In the genomic region with DNA sequence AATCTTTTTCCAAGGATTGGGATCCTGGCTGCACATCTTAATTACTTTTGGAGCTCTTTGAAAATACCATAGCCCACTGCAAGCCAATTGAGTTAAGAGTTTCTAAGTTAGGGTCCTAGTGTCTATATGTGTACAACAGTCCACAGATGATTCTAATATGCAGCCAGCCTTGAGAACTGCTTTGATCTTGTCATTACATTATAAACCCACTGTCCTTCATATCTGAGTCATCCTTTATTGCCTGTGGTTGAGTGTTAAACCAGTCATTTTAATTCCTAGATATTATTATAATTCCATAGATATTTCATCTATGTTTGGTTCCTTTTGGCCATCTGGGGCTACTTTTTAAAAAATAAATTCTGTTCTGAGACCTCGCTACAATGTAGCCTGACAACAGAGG, we compare ENCODE assay signal across 17 cellular contexts.
"Had no signal": no experiment of that assay in that cellular context is flagged by ENCODE, and none has a peak within 500 bp of the region (broad histone marks: within the 10 kb centered on the region; RNA-seq: fewer than 3 reads in every experiment).

No MANE protein-coding gene starts in this region.

- DNase-seq: activated CD4-positive, CD25-positive, alpha-beta regulatory T cell treated with anti-CD3 and anti-CD28 coated beads, Interleukin-2, amount 50 U/mL, for 72 hours; activated naive CD8-positive, alpha-beta T cell treated with anti-CD3 and anti-CD28 coated beads for 36 hours; brain microvascular endothelial cell; cerebellar nuclear complex; effector CD8-positive, alpha-beta T cell; foreskin melanocyte; heart left ventricle; naive B cell; right lobe of liver; spleen; stimulated activated naive CD8-positive, alpha-beta T cell treated with anti-CD3 and anti-CD28 coated beads, Interleukin-15, amount 100 ng/mL, for 72 hours; T-cell; T1000; upper lobe of right lung had no signal

- H3K27me3 ChIP-seq: brain microvascular endothelial cell, heart left ventricle, right lobe of liver, spleen, upper lobe of right lung had no signal

- H3K4me3 ChIP-seq: heart left ventricle, lung, prostate gland, right lobe of liver, upper lobe of right lung had no signal

- H3K27ac ChIP-seq: heart left ventricle, right lobe of liver, upper lobe of right lung had no signal

- H3K27me3 Mint-ChIP-seq: activated naive CD8-positive, alpha-beta T cell treated with anti-CD3 and anti-CD28 coated beads for 36 hours; naive B cell; stimulated activated naive CD8-positive, alpha-beta T cell treated with anti-CD3 and anti-CD28 coated beads, Interleukin-15, amount 100 ng/mL, for 72 hours; T-cell had no signal

- H3K4me3 Mint-ChIP-seq: activated naive CD8-positive, alpha-beta T cell treated with anti-CD3 and anti-CD28 coated beads for 36 hours; activated T-helper 1 cell treated with anti-CD3 and anti-CD28 coated beads, Interleukin-12 subunit alpha, Interleukin-12 subunit beta, Interleukin-2, Interleukin-4 antibody, amounts not matched to agents 30 ng/mL and 10 ng/mL and 1 ng/mL, durations not matched to agents 14 hours and 24 hours and 36 hours; naive B cell; stimulated activated naive CD8-positive, alpha-beta T cell treated with anti-CD3 and anti-CD28 coated beads, Interleukin-15, amount 100 ng/mL, for 72 hours; T-cell had no signal

- H3K27ac Mint-ChIP-seq: activated naive CD8-positive, alpha-beta T cell treated with anti-CD3 and anti-CD28 coated beads for 36 hours; activated T-helper 1 cell treated with anti-CD3 and anti-CD28 coated beads, Interleukin-12 subunit alpha, Interleukin-12 subunit beta, Interleukin-2, Interleukin-4 antibody, amounts not matched to agents 30 ng/mL and 10 ng/mL and 1 ng/mL, durations not matched to agents 14 hours and 24 hours and 36 hours; naive B cell; stimulated activated naive CD8-positive, alpha-beta T cell treated with anti-CD3 and anti-CD28 coated beads, Interleukin-15, amount 100 ng/mL, for 72 hours; T-cell had no signal

- H3K9me3 ChIP-seq: heart left ventricle, prostate gland, right lobe of liver, spleen, upper lobe of right lung had no signal

- H3K9me3 Mint-ChIP-seq: activated naive CD8-positive, alpha-beta T cell treated with anti-CD3 and anti-CD28 coated beads for 36 hours; activated T-helper 1 cell treated with anti-CD3 and anti-CD28 coated beads, Interleukin-12 subunit alpha, Interleukin-12 subunit beta, Interleukin-2, Interleukin-4 antibody, amounts not matched to agents 30 ng/mL and 10 ng/mL and 1 ng/mL, durations not matched to agents 14 hours and 24 hours and 36 hours; naive B cell; stimulated activated naive CD8-positive, alpha-beta T cell treated with anti-CD3 and anti-CD28 coated beads, Interleukin-15, amount 100 ng/mL, for 72 hours; T-cell had no signal

- H3K4me1 ChIP-seq: heart left ventricle, right lobe of liver, spleen, upper lobe of right lung had no signal

- H3K4me1 Mint-ChIP-seq: activated naive CD8-positive, alpha-beta T cell treated with anti-CD3 and anti-CD28 coated beads for 36 hours; naive B cell; stimulated activated naive CD8-positive, alpha-beta T cell treated with anti-CD3 and anti-CD28 coated beads, Interleukin-15, amount 100 ng/mL, for 72 hours; T-cell had no signal

- H3K36me3 ChIP-seq: brain microvascular endothelial cell, prostate gland, right lobe of liver had no signal
